ENCODE assay signal across 1 cellular context in genomic region chr6:52411911-52412310, GRCh38.
TF ChIP-seq lines count a peak whose summit lies in the region.

No MANE protein-coding gene starts in this region.

TF ChIP-seq in IMR-90, 13 proteins besides CTCF, POLR2A, EP300 and RAD21:
- TF ChIP-seq RFX5 (IDR thresholded peaks at IDR 0.05; ENCODE audit: low read depth, low read length), result no peak
- TF ChIP-seq MXI1 (IDR thresholded peaks at IDR 0.05; ENCODE audit: borderline replicate concordance, low read depth, low read length), result no peak
- TF ChIP-seq ELK1 (IDR thresholded peaks at IDR 0.05; ENCODE audit: borderline replicate concordance, low read depth, low read length), result no peak
- TF ChIP-seq FOS (IDR thresholded peaks at IDR 0.05; ENCODE audit: low read depth, low read length), result no peak
- no peak for TF ChIP-seq NFE2L2 (IDR thresholded peaks at IDR 0.05; ENCODE audit: low read depth, low read length)
- TF ChIP-seq USF2 (IDR thresholded peaks at IDR 0.05; ENCODE audit: low read depth, low read length), result no peak
- TF ChIP-seq CHD1 (IDR thresholded peaks at IDR 0.05; ENCODE audit: low read depth, low read length), result no peak
- TF ChIP-seq CEBPB (IDR thresholded peaks at IDR 0.05; ENCODE audit: low read depth, low read length), result no peak
- TF ChIP-seq SMC3 (IDR thresholded peaks at IDR 0.05; ENCODE audit: low read depth, low read length), result no peak
- no peak for TF ChIP-seq BHLHE40 (IDR thresholded peaks at IDR 0.05; ENCODE audit: low read depth, low read length)
- TF ChIP-seq MAFK (IDR thresholded peaks at IDR 0.05; ENCODE audit: low read depth, low read length), result no peak
- no peak for TF ChIP-seq RCOR1 (IDR thresholded peaks at IDR 0.05; ENCODE audit: insufficient replicate concordance, low read length)
- TF ChIP-seq MAZ (IDR thresholded peaks at IDR 0.05; ENCODE audit: borderline replicate concordance, low read depth, low read length), result no peak
